ENCODE assay signal across 1 cellular context in genomic region chr12:102691773-102692555, GRCh38.
TF ChIP-seq lines count a peak whose summit lies in the region.

No MANE protein-coding gene starts in this region.

TF ChIP-seq in liver, 16 proteins besides CTCF, POLR2A, EP300 and RAD21 (continued from another document):
- TF ChIP-seq REST (IDR thresholded peaks at IDR 0.05): no peak
- TF ChIP-seq SP1 (IDR thresholded peaks at IDR 0.05): peak; percentile 45
- no peak for TF ChIP-seq TAF1 (conservative IDR thresholded peaks at IDR 0.05)
- peak; percentile 42 to 58 for TF ChIP-seq HNF4A (conservative IDR thresholded peaks at IDR 0.05)
- no peak for TF ChIP-seq NR2F2 (IDR thresholded peaks at IDR 0.05)
- TF ChIP-seq EGR1 (IDR thresholded peaks at IDR 0.05; ENCODE audit: low read depth in 2 of 2): no peak
- peak in 1 of 2 donors; percentile 9 for TF ChIP-seq JUND (IDR thresholded peaks at IDR 0.05)
- peak; percentile 53 for TF ChIP-seq FOXA1 (IDR thresholded peaks at IDR 0.05)
- no peak for TF ChIP-seq MAX (IDR thresholded peaks at IDR 0.05)
- peak; percentile 22 to 69 for TF ChIP-seq RXRA (IDR thresholded peaks at IDR 0.05)
